1 cellular context compared by ENCODE assay signal in the genomic region with DNA sequence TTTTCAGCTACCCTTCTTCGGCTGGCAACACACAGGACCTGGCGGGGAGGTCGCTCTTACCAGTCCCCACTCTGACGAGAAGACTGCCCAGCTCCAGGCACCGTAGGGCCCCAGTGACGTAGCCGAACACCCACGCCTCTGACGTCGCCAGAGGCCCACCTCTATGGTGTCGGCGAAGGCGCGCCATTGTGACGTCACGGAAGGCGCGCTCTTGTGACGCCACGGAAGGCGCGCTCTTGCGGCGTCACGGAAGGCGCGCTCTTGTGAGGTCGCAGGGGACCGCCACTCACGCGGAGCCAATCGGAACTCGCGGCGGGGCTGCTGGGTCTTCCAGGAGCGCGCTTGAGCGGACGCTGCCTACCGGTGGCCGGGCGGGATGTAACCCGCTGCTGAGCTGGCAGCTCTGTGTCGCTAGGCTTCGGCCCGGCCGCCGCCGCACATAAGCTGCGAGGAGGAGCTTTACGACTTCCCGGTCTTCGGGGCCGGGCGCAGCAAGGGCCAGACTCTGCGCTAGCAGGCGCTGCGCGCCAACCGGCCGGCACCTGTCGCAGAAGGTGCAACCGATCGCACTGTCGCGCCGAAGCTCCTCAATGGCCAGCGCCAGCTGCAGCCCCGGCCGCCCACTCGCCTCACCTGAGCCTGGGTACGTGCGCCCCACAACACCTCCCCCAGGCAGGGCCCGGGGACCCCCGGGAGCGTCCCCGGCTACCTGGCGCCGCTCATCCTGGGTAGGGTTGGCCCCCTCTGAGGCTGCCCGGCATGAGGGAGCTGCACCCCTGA.
TF ChIP-seq lines count a peak whose summit lies in the region.

No MANE protein-coding gene starts in this region.

TF ChIP-seq in WTC11, 78 proteins besides CTCF, POLR2A, EP300 and RAD21 (continued from another document):
- TF ChIP-seq TEAD1 (CRISPR knock-in tag; IDR thresholded peaks at IDR 0.05) (peak; percentile 79), USF2 (CRISPR knock-in tag; IDR thresholded peaks at IDR 0.05) (0 out of 2 replicates have a peak, but pooled peaks have one; percentile 29), FOXK1 (CRISPR knock-in tag; IDR thresholded peaks at IDR 0.05) (peak; percentile 98), GABPB1 (CRISPR knock-in tag; IDR thresholded peaks at IDR 0.05) (0 out of 2 replicates have a peak, but pooled peaks have one; percentile 36), ZBTB21 (CRISPR knock-in tag; IDR thresholded peaks at IDR 0.05; ENCODE audit: borderline replicate concordance) (peak; percentile 98), SP1 (CRISPR knock-in tag; conservative IDR thresholded peaks at IDR 0.05) (peak; percentile 99)
TF ChIP-seq in WTC11: peak in this region for 22; not testable (repeated sequence) for 56.
